Comparison of ENCODE assay signal across 17 cellular contexts in genomic region chr22:37254206-37254866, GRCh38. TPM values are rescaled to one million over a fixed set of nuclear protein-coding genes. Genes with fewer than 3 reads are reported as not detected.
DNase-seq lines count a peak whose midpoint lies in the region; ATAC-seq and TF ChIP-seq lines count a peak whose summit lies in the region.
"Had no signal": no experiment of that assay in that cellular context is flagged by ENCODE, and none has a peak within 500 bp of the region (broad histone marks: within the 10 kb centered on the region; RNA-seq: fewer than 3 reads in every experiment).

No MANE protein-coding gene starts in this region.

- no peaks in the 10 kb centered on the region for H3K27me3 Mint-ChIP-seq in activated T-helper 17 cell treated with anti-CD3 and anti-CD28 coated beads, Interleukin-2, amount 50 U/mL, for 72 hours

- H3K4me1 Mint-ChIP-seq in activated T-helper 17 cell treated with anti-CD3 and anti-CD28 coated beads, Interleukin-2, amount 50 U/mL, for 72 hours = peaks cover 16% of the 10 kb centered on the region

- no peak for TF ChIP-seq CTCF in left ventricle myocardium inferior (IDR thresholded peaks at IDR 0.05; ENCODE audit: borderline replicate concordance)
- TF ChIP-seq CTCF in fibroblast of villous mesenchyme (IDR thresholded peaks at IDR 0.05; ENCODE audit: insufficient read depth, low read depth, low read length) = no peak

- H3K27me3 ChIP-seq in left ventricle myocardium inferior (ENCODE audit: low read depth) = peaks cover 97% of the 10 kb centered on the region

- DNase-seq in left ventricle myocardium superior (peak; percentile 5), left ventricle myocardium inferior (no peak), fibroblast of villous mesenchyme (ENCODE audit: low read depth) (peak; percentile 71), DMS 273 treated with DMSO at 0.1 percent for 48 hours (lab: John Stamatoyannopoulos, UW) (no peak), T1000 (lab: John Stamatoyannopoulos, UW) (no peak), SK-N-DZ (ENCODE audit: low spot score) (no peak)
- DNase-seq: DMS53, NCI-H1694, NCI-H526, occipital lobe, Right ventricle myocardium superior had no signal

- ATAC-seq in left ventricle myocardium superior (no peak), HG02973 (IDR thresholded peaks at IDR 0.05; ENCODE audit: unreplicated experiment) (no peak)
- no peak for ATAC-seq in activated T-helper 17 cell treated with anti-CD3 and anti-CD28 coated beads, Interleukin-2, amount 50 U/mL, for 72 hours (replicated peaks)

- no peak overlapping the region for H3K27ac ChIP-seq in left ventricle myocardium inferior (replicated peaks)
- H3K27ac ChIP-seq: adrenal gland had no signal

- intact Hi-C loops in left ventricle myocardium superior (cut with micrococcal nuclease) (no loop called here), left ventricle myocardium inferior (cut with micrococcal nuclease) (no loop called here)

- H3K36me3 Mint-ChIP-seq in activated T-helper 17 cell treated with anti-CD3 and anti-CD28 coated beads, Interleukin-2, amount 50 U/mL, for 72 hours (ENCODE audit: low read depth) = no peaks in the 10 kb centered on the region

- no peaks in the 10 kb centered on the region for H3K9me3 Mint-ChIP-seq in activated T-helper 17 cell treated with anti-CD3 and anti-CD28 coated beads, Interleukin-2, amount 50 U/mL, for 72 hours

- H3K4me3 ChIP-seq in left ventricle myocardium inferior (no peak overlapping the region), fibroblast of villous mesenchyme (ENCODE audit: low read depth, low read length) (no peak overlapping the region)
- H3K4me3 ChIP-seq: adrenal gland had no signal

- H3K4me1 ChIP-seq in left ventricle myocardium inferior = peaks cover 1% of the 10 kb centered on the region
- H3K4me1 ChIP-seq: adrenal gland had no signal

- no peak overlapping the region for H3K27ac Mint-ChIP-seq in activated T-helper 17 cell treated with anti-CD3 and anti-CD28 coated beads, Interleukin-2, amount 50 U/mL, for 72 hours

- no peaks in the 10 kb centered on the region for H3K9me3 ChIP-seq in left ventricle myocardium inferior (replicated peaks)
- H3K9me3 ChIP-seq: adrenal gland had no signal

- peak overlapping the region; percentile 55 for H3K4me3 Mint-ChIP-seq in activated T-helper 17 cell treated with anti-CD3 and anti-CD28 coated beads, Interleukin-2, amount 50 U/mL, for 72 hours

- H3K36me3 ChIP-seq in left ventricle myocardium inferior = no peaks in the 10 kb centered on the region
- H3K36me3 ChIP-seq: adrenal gland had no signal

RNA-seq across cellular contexts. Expression of gene RAC2, which starts 10.3 kb away (rescaled TPM):
- total RNA-seq in left ventricle myocardium superior (5.1 TPM), left ventricle myocardium inferior (1.8 TPM), fibroblast of villous mesenchyme (8.1 and 11.2 TPM in 2 replicates)
- 1,000 to 10,000 TPM in 1 of 2 donors, 100 to 1,000 TPM in 1; 674 to 1,069 TPM for total RNA-seq in activated T-helper 17 cell treated with anti-CD3 and anti-CD28 coated beads, Interleukin-2, amount 50 U/mL, for 72 hours
- polyA plus RNA-seq in SK-N-DZ (2014; cell fraction: cytosol; rRNA removed) = 0.44 and 0.71 TPM in 2 replicates
- polyA plus RNA-seq in SK-N-DZ (2014; cell fraction: nucleus; rRNA removed) = not detected in 2 replicates
- total RNA-seq: occipital lobe had no signal

RNA-seq across cellular contexts. Expression of gene CYTH4, which starts 28.0 kb away (rescaled TPM):
- total RNA-seq in left ventricle myocardium superior (6.2 TPM), left ventricle myocardium inferior (4.8 TPM), fibroblast of villous mesenchyme (under 0.01 TPM in 2 replicates)
- total RNA-seq in activated T-helper 17 cell treated with anti-CD3 and anti-CD28 coated beads, Interleukin-2, amount 50 U/mL, for 72 hours = 100 to 1,000 TPM in 1 of 2 donors, 10 to 100 TPM in 1; 53.7 to 124 TPM
- not detected in 2 replicates for polyA plus RNA-seq in SK-N-DZ (2014; cell fraction: cytosol; rRNA removed)
- not detected in 2 replicates for polyA plus RNA-seq in SK-N-DZ (2014; cell fraction: nucleus; rRNA removed)
- total RNA-seq: H1 had no signal

RNA-seq across cellular contexts. Expression of gene SSTR3, which starts 42.1 kb away (rescaled TPM):
- total RNA-seq in left ventricle myocardium superior (not detected), left ventricle myocardium inferior (not detected), fibroblast of villous mesenchyme (not detected in 2 replicates)
- total RNA-seq in activated T-helper 17 cell treated with anti-CD3 and anti-CD28 coated beads, Interleukin-2, amount 50 U/mL, for 72 hours = 10 to 100 TPM in 1 of 2 donors, 1 to 10 TPM in 1; 2.6 to 16.2 TPM
- polyA plus RNA-seq in SK-N-DZ (2014; cell fraction: cytosol; rRNA removed) = 0.05 and 0.08 TPM in 2 replicates
- 0.03 TPM in 1 of 2 replicates, not detected in the other for polyA plus RNA-seq in SK-N-DZ (2014; cell fraction: nucleus; rRNA removed)
- total RNA-seq: mesenteric fat pad, occipital lobe, Right ventricle myocardium superior, urinary bladder had no signal
- polyA plus RNA-seq: urinary bladder had no signal

Comparison
In these comparisons a context has a peak if more than half of its experiments do, and no peak if none do; other contexts are left out.
1. DNase-seq: peak in left ventricle myocardium superior (single experiment) and fibroblast of villous mesenchyme (single experiment); none in left ventricle myocardium inferior (single experiment), DMS 273 treated with DMSO at 0.1 percent for 48 hours (single experiment), T1000 (single experiment) and SK-N-DZ (single experiment).
2. RNA of gene RAC2, which starts 10.3 kb away (total RNA-seq): 674 to 1,069 TPM in activated T-helper 17 cell treated with anti-CD3 and anti-CD28 coated beads, Interleukin-2, amount 50 U/mL, for 72 hours; 8.1 to 11.2 TPM in fibroblast of villous mesenchyme, 5.1 TPM in left ventricle myocardium superior (single experiment) and 1.8 TPM in left ventricle myocardium inferior (single experiment); every median in the first group is over 10 times any median in the second.